ENCODE assay signal across 6 cellular contexts in the genomic region with DNA sequence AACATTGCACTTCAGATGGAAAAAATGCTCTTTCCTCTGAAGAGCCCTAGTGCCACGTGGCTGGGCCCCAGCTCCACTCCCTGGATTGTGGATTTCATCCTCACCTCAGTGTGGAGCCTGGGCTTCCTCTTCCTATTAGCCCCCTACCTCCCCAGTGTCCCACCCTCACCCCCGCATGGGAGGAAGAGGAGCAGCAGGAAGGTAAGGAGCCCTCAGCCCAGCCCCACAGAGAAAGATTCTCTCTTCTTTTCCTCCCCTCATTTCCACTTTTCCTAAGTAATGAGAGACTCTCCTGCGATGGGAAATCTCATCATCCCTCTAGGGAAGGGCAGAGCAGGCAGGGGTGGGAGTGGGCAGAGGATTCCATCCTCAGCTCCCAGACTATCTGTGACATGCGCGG. TPM values are rescaled to one million over a fixed set of nuclear protein-coding genes. Genes with fewer than 3 reads are reported as not detected.
"Had no signal": no experiment of that assay in that cellular context is flagged by ENCODE, and none has a peak within 500 bp of the region (broad histone marks: within the 10 kb centered on the region; RNA-seq: fewer than 3 reads in every experiment).

No MANE protein-coding gene starts in this region.

RNA-seq across cellular contexts. Expression of a gene that starts 57.5 kb away (rescaled TPM):
- total RNA-seq: HepG2, HT1080, IMR-90, NCI-H460, SK-MEL-5 had no signal
- polyA plus RNA-seq: HepG2, IMR-90, SK-N-SH had no signal
